Comparison of ENCODE assay signal across 12 cellular contexts in the genomic region with DNA sequence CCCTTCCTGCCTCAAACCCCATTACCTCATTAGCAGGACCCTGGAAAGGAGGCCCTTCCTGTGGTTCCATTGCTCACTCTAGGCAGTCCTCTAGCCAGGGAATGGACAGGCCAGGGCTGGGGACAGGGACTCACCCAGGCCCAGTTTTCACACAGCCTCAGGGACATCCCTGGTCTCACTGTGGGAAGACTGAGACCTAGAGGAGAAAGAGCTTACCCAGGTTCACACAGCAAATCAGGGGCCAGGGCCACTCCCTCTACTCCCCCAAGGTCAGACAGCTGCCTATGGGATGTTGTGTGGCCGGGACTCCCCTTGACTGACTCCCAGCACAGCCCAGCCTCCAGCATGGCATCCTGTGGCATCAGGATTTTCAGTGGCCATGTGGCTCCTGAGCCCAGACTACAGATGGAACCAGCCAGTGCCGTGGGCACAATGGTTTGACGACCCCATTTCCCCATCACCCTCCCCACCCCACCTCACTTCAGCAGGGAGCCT. TPM values are rescaled to one million over a fixed set of nuclear protein-coding genes. Genes with fewer than 3 reads are reported as not detected.
DNase-seq lines count a peak whose midpoint lies in the region; ATAC-seq and FAIRE-seq lines count a peak whose summit lies in the region.
"Had no signal": no experiment of that assay in that cellular context is flagged by ENCODE, and none has a peak within 500 bp of the region (broad histone marks: within the 10 kb centered on the region; RNA-seq: fewer than 3 reads in every experiment).

No MANE protein-coding gene starts in this region.

- peaks cover 27% of the 10 kb centered on the region for H3K4me1 Mint-ChIP-seq in activated naive CD8-positive, alpha-beta T cell (ENCODE audit: low read depth)
- H3K4me1 Mint-ChIP-seq in naive B cell: peaks cover 31 to 67% (median 49%) of the 10 kb centered on the region in 3 donors

- H3K27ac Mint-ChIP-seq in activated naive CD8-positive, alpha-beta T cell: peak overlapping the region; percentile 89
- peak overlapping the region; percentile 82 to 99 (median 96) for H3K27ac Mint-ChIP-seq in naive B cell
- H3K27ac Mint-ChIP-seq: dendritic cell treated with granulocyte-macrophage colony-stimulating factor and Interleukin-4, amounts not matched to agents 40 ng/mL and 50 ng/mL, for 4 days had no signal

- no peak for ATAC-seq in naive B cell (ENCODE audit: low read depth in 2 of 2)
- no peak for ATAC-seq in HG02571 (IDR thresholded peaks at IDR 0.05; ENCODE audit: unreplicated experiment)
- ATAC-seq in GM19395 (IDR thresholded peaks at IDR 0.05; ENCODE audit: unreplicated experiment): no peak

- no peaks in the 10 kb centered on the region for H3K36me3 ChIP-seq in BLaER1

- H3K9me3 ChIP-seq in BLaER1: no peaks in the 10 kb centered on the region

- peak; percentile 12 for FAIRE-seq in GM18507 (lab: Jason Lieb, UNC)

- peaks cover 97% of the 10 kb centered on the region for H3K4me1 ChIP-seq in BLaER1

- peak overlapping the region; percentile 60 for H3K4me3 ChIP-seq in BLaER1

- H4K20me1 ChIP-seq in BLaER1: no peaks in the 10 kb centered on the region

- H3K4me2 ChIP-seq in BLaER1: peak overlapping the region; percentile 87

- no peaks in the 10 kb centered on the region for H3K9me3 Mint-ChIP-seq in activated naive CD8-positive, alpha-beta T cell (ENCODE audit: low read depth)
- H3K9me3 Mint-ChIP-seq in naive B cell: no peaks in the 10 kb centered on the region
- H3K9me3 Mint-ChIP-seq: dendritic cell treated with granulocyte-macrophage colony-stimulating factor and Interleukin-4, amounts not matched to agents 40 ng/mL and 50 ng/mL, for 4 days; nephron had no signal

- DNase-seq in GM18507 (ENCODE audit: extremely low spot score, insufficient read length, low read depth) (no peak), naive B cell (no peak), NCI-H226 (no peak), NCI-H187 (lab: John Stamatoyannopoulos, UW) (no peak)
- DNase-seq: NCI-H446 had no signal

- peak overlapping the region; percentile 87 for H3K9ac ChIP-seq in BLaER1

- no peaks in the 10 kb centered on the region for H3K27me3 Mint-ChIP-seq in activated naive CD8-positive, alpha-beta T cell
- H3K27me3 Mint-ChIP-seq in naive B cell: no peaks in the 10 kb centered on the region
- H3K27me3 Mint-ChIP-seq: dendritic cell treated with granulocyte-macrophage colony-stimulating factor and Interleukin-4, amounts not matched to agents 40 ng/mL and 50 ng/mL, for 4 days had no signal

- H3K27me3 ChIP-seq in BLaER1: no peaks in the 10 kb centered on the region

- no peak overlapping the region for H3K4me3 Mint-ChIP-seq in activated naive CD8-positive, alpha-beta T cell
- H3K4me3 Mint-ChIP-seq in naive B cell: peak overlapping the region; percentile 56 to 87 (median 72)
- H3K4me3 Mint-ChIP-seq: dendritic cell treated with granulocyte-macrophage colony-stimulating factor and Interleukin-4, amounts not matched to agents 40 ng/mL and 50 ng/mL, for 4 days; nephron had no signal

- H3K36me3 Mint-ChIP-seq in activated naive CD8-positive, alpha-beta T cell: no peaks in the 10 kb centered on the region
- no peaks in the 10 kb centered on the region for H3K36me3 Mint-ChIP-seq in naive B cell

- H3K27ac ChIP-seq in BLaER1: peak overlapping the region; percentile 98
- H3K27ac ChIP-seq: C4-2B had no signal

RNA-seq across cellular contexts. Expression of a gene that starts 49.3 kb away (rescaled TPM):
- not detected for polyA plus RNA-seq in naive B cell (ENCODE audit: low read depth in 6 of 6)
